27 cellular contexts compared by ENCODE assay signal in genomic region chr10:59820471-59820870, GRCh38.
"Had no signal": no experiment of that assay in that cellular context is flagged by ENCODE, and none has a peak within 500 bp of the region (broad histone marks: within the 10 kb centered on the region; RNA-seq: fewer than 3 reads in every experiment).

No MANE protein-coding gene starts in this region.

- H3K9me3 Mint-ChIP-seq: activated CD4-positive, alpha-beta memory T cell treated with anti-CD3 and anti-CD28 coated beads for 36 hours; activated naive CD4-positive, alpha-beta T cell treated with anti-CD3 and anti-CD28 coated beads, Interleukin-2, amount 50 U/mL, for 24 hours had no signal

- H3K27me3 Mint-ChIP-seq: activated CD4-positive, alpha-beta memory T cell treated with anti-CD3 and anti-CD28 coated beads for 36 hours; activated CD4-positive, alpha-beta T cell treated with anti-CD3 and anti-CD28 coated beads, Interleukin-2, amount 10 ng/mL, durations not matched to agents 7 days and 5 days; activated naive CD4-positive, alpha-beta T cell treated with anti-CD3 and anti-CD28 coated beads, Interleukin-2, amount 50 U/mL, for 24 hours had no signal

- H3K4me1 ChIP-seq: SJSA1 had no signal

- DNase-seq: activated CD4-positive, alpha-beta memory T cell treated with anti-CD3 and anti-CD28 coated beads for 36 hours; activated CD4-positive, alpha-beta T cell treated with anti-CD3 and anti-CD28 coated beads, Interleukin-2, amount 10 ng/mL, durations not matched to agents 7 days and 5 days; activated CD4-positive, CD25-positive, alpha-beta regulatory T cell; activated CD8-positive, alpha-beta memory T cell treated with anti-CD3 and anti-CD28 coated beads for 24 hours; activated naive CD4-positive, alpha-beta T cell; activated T-cell treated with anti-CD3 and anti-CD28 coated beads, Interleukin-2, amount 50 U/mL, for 48 hours; aorta; body of pancreas; IMR-90; Kasumi-1; KBM-7; NCI-H1105 treated with DMSO at 0.1 percent for 48 hours; NCI-H1436 treated with DMSO at 0.1 percent for 48 hours; NCI-H187; NCI-H2081; NCI-H510A treated with DMSO at 0.1 percent for 48 hours; NK-92 treated with Interleukin-12 subunit alpha and Interleukin-12 subunit beta, amount 100 ng/mL, for 24 hours; OCI-M1; RPMI8226; SHP77; SW 1271; T-helper 2 cell; T1000 had no signal

- H3K27ac Mint-ChIP-seq: activated CD4-positive, alpha-beta memory T cell treated with anti-CD3 and anti-CD28 coated beads for 36 hours; activated CD4-positive, alpha-beta T cell treated with anti-CD3 and anti-CD28 coated beads, Interleukin-2, amount 10 ng/mL, durations not matched to agents 7 days and 5 days; activated naive CD4-positive, alpha-beta T cell treated with anti-CD3 and anti-CD28 coated beads, Interleukin-2, amount 50 U/mL, for 24 hours had no signal

- H3K27ac ChIP-seq: body of pancreas, SJSA1 had no signal

- ATAC-seq: body of pancreas, Panc1, SK-N-SH treated with all-trans-retinoic acid at 6 μM for 48 hours had no signal

- H3K4me3 Mint-ChIP-seq: activated CD4-positive, alpha-beta memory T cell treated with anti-CD3 and anti-CD28 coated beads for 36 hours; activated CD4-positive, alpha-beta T cell treated with anti-CD3 and anti-CD28 coated beads, Interleukin-2, amount 10 ng/mL, durations not matched to agents 7 days and 5 days; activated naive CD4-positive, alpha-beta T cell treated with anti-CD3 and anti-CD28 coated beads, Interleukin-2, amount 50 U/mL, for 24 hours had no signal

- H3K27me3 ChIP-seq: body of pancreas, SJSA1 had no signal

- H3K9me3 ChIP-seq: body of pancreas, SJSA1 had no signal

- H3K4me3 ChIP-seq: body of pancreas, SJSA1 had no signal

- H3K36me3 ChIP-seq: SJSA1 had no signal
